In the genomic region with DNA sequence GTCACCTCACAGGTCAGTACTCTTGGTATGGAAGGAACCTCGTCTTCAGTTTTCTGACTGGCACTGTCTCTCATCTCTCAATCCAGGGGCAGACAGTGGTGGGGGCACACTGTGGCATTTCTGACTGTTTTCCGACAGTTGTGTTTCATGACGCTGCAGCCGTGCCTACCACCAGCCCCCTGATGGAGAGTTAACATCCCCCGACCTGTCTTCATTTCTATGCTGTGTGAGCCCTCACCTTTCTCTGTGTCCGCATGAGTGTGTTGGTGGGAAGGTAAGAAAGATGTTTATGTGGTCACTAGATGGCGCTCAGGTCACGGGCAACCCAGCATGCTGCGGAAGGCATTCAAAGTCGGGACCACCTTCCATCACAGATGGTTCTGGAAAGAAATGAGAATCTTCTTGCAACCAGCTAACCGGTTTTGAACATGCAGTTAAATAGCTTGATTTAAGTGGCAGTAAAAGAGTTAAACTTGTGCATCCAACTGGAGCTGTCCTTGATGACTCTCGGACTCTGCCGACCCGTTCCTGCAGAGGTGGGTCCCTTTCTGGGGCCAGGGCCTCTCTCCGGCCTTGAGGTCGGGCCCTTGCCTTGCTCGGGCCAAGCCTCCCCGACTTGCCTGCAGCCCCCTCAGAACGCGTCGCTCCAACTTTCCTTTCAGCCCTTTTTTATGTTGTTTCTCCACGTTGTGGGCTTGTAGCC, we compare ENCODE assay signal across 8 cellular contexts.
DNase-seq lines count a peak whose midpoint lies in the region; ATAC-seq, FAIRE-seq and TF ChIP-seq lines count a peak whose summit lies in the region.

No MANE protein-coding gene starts in this region.

- CTCF ChIA-PET in WTC11 (lab: Charles Lee): interaction anchor here (0.5 to 2.5 kb wide), 9 partner anchors 10 to 1342 kb away, joined by 3 to 15 read pairs (median 6); no protein-coding TSS in a partner anchor

- H3K9me3 Mint-ChIP-seq in WTC11: peaks cover 25% of the 10 kb centered on the region

- no peak overlapping the region for H3K4me3 Mint-ChIP-seq in WTC11

- H3K9me3 ChIP-seq in colonic mucosa (no peaks in the 10 kb centered on the region), left lung (no peaks in the 10 kb centered on the region)

- no peak overlapping the region for H3K27ac ChIP-seq in colonic mucosa
- H3K27ac ChIP-seq in left lung: peak overlapping the region; percentile 1 to 71

- H3K36me3 ChIP-seq in colonic mucosa: no peaks in the 10 kb centered on the region
- H3K36me3 ChIP-seq in left lung: peaks cover 0 to 4% of the 10 kb centered on the region in 2 donors

- POLR2A ChIA-PET in WTC11 (lab: Charles Lee): no interaction called here

- ATAC-seq in WTC11: peak; percentile 92
- peak; percentile 82 for ATAC-seq in left lung
- no peak for ATAC-seq in GM18868 (IDR thresholded peaks at IDR 0.05; ENCODE audit: unreplicated experiment)

- TF ChIP-seq CTCF in WTC11 (IDR thresholded peaks at IDR 0.05) (peak; percentile 61), colonic mucosa (IDR thresholded peaks at IDR 0.05) (peak; percentile 54), left lung (IDR thresholded peaks at IDR 0.05) (peak; percentile 20 to 59)

- DNase-seq in D341Med (ENCODE audit: low spot score): peak; percentile 69
- DNase-seq in H54 (ENCODE audit: insufficient read length, low spot score): peak; percentile 68
- peak; percentile 15 for DNase-seq in NCI-H2107 (lab: John Stamatoyannopoulos, UW)
- peak; percentile 69 for DNase-seq in WTC11 (ENCODE audit: low spot score)
- DNase-seq in colonic mucosa: peak; percentile 63
- DNase-seq in left lung: no peak
- DNase-seq in stimulated activated CD4-positive, alpha-beta T cell treated with anti-CD3 and anti-CD28 coated beads, Interleukin-4, amount 100 ng/mL, for 48 hours (ENCODE audit: low read depth in 2 of 2): peak; percentile 10 to 15

- H3K27ac Mint-ChIP-seq in WTC11: no peak overlapping the region

- H3K4me1 ChIP-seq in colonic mucosa (peaks cover 4% of the 10 kb centered on the region), left lung (peaks cover 0 to 20% of the 10 kb centered on the region in 2 donors)

- peak overlapping the region in 1 of 2 donors; percentile 15 for H3K9ac ChIP-seq in colonic mucosa (ENCODE audit: low read depth in 2 of 2, low read length in 2 of 2)

- no peaks in the 10 kb centered on the region for H3K4me1 Mint-ChIP-seq in WTC11

- H3K27me3 Mint-ChIP-seq in WTC11 (ENCODE audit: low read depth): no peaks in the 10 kb centered on the region; the same call in none of the 2 replicates

- intact Hi-C loops in colonic mucosa (cut with DNase I): loop anchor here (5.0 to 10.0 kb wide), 4 partner anchors 377 to 779 kb away; no protein-coding TSS in a partner anchor
- intact Hi-C loops in left lung (cut with DNase I): loop anchor here in 1 of 2 donors (5.0 to 10.0 kb wide), 2 partner anchors 249 to 602 kb away; a partner anchor contains a TSS

- H3K36me3 Mint-ChIP-seq in WTC11: peaks cover 21% of the 10 kb centered on the region

- no peaks in the 10 kb centered on the region for H3K27me3 ChIP-seq in colonic mucosa
- H3K27me3 ChIP-seq in left lung: peaks cover 0 to 10% of the 10 kb centered on the region in 2 donors

- H3K4me3 ChIP-seq in colonic mucosa (peak overlapping the region; percentile 16), left lung (peak overlapping the region in 1 of 2 donors; percentile 16)

- FAIRE-seq in H54 (lab: Jason Lieb, UNC): peak; percentile 64

- no peak for TF ChIP-seq POLR2A in H54 (IDR thresholded peaks at IDR 0.05; ENCODE audit: low read depth, low read length)

TF ChIP-seq in WTC11, 78 proteins besides CTCF, POLR2A, EP300 and RAD21:
- TF ChIP-seq, protein P1, sequence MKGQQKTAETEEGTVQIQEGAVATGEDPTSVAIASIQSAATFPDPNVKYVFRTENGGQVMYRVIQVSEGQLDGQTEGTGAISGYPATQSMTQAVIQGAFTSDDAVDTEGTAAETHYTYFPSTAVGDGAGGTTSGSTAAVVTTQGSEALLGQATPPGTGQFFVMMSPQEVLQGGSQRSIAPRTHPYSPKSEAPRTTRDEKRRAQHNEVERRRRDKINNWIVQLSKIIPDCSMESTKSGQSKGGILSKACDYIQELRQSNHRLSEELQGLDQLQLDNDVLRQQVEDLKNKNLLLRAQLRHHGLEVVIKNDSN (CRISPR knock-in tag; IDR thresholded peaks at IDR 0.05): no peak
- no peak for TF ChIP-seq SMAD3 (CRISPR knock-in tag; IDR thresholded peaks at IDR 0.05; ENCODE audit: borderline replicate concordance)
- TF ChIP-seq ZBTB21 (CRISPR knock-in tag; IDR thresholded peaks at IDR 0.05; ENCODE audit: borderline replicate concordance): no peak
- TF ChIP-seq, protein P2, sequence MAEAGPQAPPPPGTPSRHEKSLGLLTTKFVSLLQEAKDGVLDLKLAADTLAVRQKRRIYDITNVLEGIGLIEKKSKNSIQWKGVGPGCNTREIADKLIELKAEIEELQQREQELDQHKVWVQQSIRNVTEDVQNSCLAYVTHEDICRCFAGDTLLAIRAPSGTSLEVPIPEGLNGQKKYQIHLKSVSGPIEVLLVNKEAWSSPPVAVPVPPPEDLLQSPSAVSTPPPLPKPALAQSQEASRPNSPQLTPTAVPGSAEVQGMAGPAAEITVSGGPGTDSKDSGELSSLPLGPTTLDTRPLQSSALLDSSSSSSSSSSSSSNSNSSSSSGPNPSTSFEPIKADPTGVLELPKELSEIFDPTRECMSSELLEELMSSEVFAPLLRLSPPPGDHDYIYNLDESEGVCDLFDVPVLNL (CRISPR knock-in tag; IDR thresholded peaks at IDR 0.05; ENCODE audit: borderline replicate concordance, low read depth): no peak
- no peak for TF ChIP-seq NR2C2 (CRISPR knock-in tag; IDR thresholded peaks at IDR 0.05)
- TF ChIP-seq, protein P3, sequence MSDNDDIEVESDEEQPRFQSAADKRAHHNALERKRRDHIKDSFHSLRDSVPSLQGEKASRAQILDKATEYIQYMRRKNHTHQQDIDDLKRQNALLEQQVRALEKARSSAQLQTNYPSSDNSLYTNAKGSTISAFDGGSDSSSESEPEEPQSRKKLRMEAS (CRISPR knock-in tag; IDR thresholded peaks at IDR 0.05): peak; percentile 38; the same call in 1 of the 2 replicates
- no peak for TF ChIP-seq GABPB1 (CRISPR knock-in tag; IDR thresholded peaks at IDR 0.05)
- TF ChIP-seq, protein P4, sequence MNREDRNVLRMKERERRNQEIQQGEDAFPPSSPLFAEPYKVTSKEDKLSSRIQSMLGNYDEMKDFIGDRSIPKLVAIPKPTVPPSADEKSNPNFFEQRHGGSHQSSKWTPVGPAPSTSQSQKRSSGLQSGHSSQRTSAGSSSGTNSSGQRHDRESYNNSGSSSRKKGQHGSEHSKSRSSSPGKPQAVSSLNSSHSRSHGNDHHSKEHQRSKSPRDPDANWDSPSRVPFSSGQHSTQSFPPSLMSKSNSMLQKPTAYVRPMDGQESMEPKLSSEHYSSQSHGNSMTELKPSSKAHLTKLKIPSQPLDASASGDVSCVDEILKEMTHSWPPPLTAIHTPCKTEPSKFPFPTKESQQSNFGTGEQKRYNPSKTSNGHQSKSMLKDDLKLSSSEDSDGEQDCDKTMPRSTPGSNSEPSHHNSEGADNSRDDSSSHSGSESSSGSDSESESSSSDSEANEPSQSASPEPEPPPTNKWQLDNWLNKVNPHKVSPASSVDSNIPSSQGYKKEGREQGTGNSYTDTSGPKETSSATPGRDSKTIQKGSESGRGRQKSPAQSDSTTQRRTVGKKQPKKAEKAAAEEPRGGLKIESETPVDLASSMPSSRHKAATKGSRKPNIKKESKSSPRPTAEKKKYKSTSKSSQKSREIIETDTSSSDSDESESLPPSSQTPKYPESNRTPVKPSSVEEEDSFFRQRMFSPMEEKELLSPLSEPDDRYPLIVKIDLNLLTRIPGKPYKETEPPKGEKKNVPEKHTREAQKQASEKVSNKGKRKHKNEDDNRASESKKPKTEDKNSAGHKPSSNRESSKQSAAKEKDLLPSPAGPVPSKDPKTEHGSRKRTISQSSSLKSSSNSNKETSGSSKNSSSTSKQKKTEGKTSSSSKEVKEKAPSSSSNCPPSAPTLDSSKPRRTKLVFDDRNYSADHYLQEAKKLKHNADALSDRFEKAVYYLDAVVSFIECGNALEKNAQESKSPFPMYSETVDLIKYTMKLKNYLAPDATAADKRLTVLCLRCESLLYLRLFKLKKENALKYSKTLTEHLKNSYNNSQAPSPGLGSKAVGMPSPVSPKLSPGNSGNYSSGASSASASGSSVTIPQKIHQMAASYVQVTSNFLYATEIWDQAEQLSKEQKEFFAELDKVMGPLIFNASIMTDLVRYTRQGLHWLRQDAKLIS (CRISPR knock-in tag; IDR thresholded peaks at IDR 0.05; ENCODE audit: borderline replicate concordance): no peak
- TF ChIP-seq ATF1 (CRISPR knock-in tag; IDR thresholded peaks at IDR 0.05): no peak

Comparison
In these comparisons a context has a peak if more than half of its experiments do, and no peak if none do; other contexts are left out.
1. DNase-seq: peak in D341Med (single experiment), H54 (single experiment), NCI-H2107 (single experiment), WTC11 (single experiment), colonic mucosa (single experiment) and stimulated activated CD4-positive, alpha-beta T cell treated with anti-CD3 and anti-CD28 coated beads, Interleukin-4, amount 100 ng/mL, for 48 hours (2 of 2); none in left lung (0 of 2).
2. Peak in every context shown above with its lines, with median percentiles within 50 percentile points of each other: CTCF ChIP-seq.